ENCODE assay signal across 1 cellular context in the genomic region with DNA sequence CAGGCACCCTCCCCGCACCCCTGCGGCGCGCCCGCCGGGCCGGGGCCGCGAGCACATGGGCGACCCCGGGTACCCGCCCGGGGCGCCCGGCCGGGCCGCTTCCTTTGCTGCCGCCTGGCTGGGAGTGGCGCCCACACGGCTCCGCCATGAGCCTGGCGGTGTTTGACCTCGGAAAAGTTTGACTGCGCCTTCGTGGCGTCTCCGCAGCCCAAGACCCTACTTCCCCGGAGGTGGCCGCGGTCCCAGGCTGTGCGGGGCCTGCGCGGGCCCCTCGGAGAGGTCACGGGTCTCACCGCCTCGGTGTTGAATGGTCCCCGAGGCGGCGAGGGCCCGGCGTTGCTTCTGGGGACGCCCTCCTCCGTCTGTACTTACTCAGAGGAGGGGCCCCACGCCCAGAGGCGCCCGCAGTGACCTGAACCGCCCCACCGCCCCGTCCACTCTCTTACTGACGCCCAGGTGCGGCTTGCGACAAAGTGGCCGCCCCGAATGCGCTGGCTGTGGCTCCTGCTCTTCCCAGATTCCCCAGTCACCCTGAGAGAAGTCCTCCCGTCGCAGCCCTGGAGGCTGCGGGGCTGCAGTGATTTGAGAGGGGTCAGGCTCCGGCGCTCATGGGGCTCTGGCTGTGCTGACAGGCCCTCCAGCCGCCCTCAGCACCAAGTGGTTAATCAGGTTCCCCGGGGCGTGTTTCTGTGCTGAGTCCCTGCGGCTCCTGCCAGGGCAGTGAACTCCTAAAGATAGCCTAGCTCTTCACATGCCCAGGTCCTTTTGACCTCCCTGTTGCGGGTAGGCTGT.
TF ChIP-seq lines count a peak whose summit lies in the region.

No MANE protein-coding gene starts in this region.

TF ChIP-seq in HepG2, 621 proteins besides CTCF, POLR2A, EP300 and RAD21 (continues in another document):
- TF ChIP-seq, protein P1, sequence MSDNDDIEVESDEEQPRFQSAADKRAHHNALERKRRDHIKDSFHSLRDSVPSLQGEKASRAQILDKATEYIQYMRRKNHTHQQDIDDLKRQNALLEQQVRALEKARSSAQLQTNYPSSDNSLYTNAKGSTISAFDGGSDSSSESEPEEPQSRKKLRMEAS (IDR thresholded peaks at IDR 0.05): peak; percentile 45
- TF ChIP-seq ZNF768 (CRISPR knock-in tag; IDR thresholded peaks at IDR 0.05) (no peak), HDAC1 (CRISPR knock-in tag; IDR thresholded peaks at IDR 0.05) (peak; percentile 19; the same call in 1 of the 2 replicates), ZFP82 (CRISPR knock-in tag; IDR thresholded peaks at IDR 0.05; ENCODE audit: borderline replicate concordance) (no peak), HOXD1 (CRISPR knock-in tag; IDR thresholded peaks at IDR 0.05) (no peak), DR1 (CRISPR knock-in tag; IDR thresholded peaks at IDR 0.05) (no peak), ZNF318 (CRISPR knock-in tag; IDR thresholded peaks at IDR 0.05) (no peak), MED8 (CRISPR knock-in tag; IDR thresholded peaks at IDR 0.05; ENCODE audit: insufficient replicate concordance) (no peak), RFX1 (IDR thresholded peaks at IDR 0.05) (no peak), ZNF350 (CRISPR knock-in tag; IDR thresholded peaks at IDR 0.05; ENCODE audit: borderline replicate concordance, low read depth) (no peak), HIVEP1 (CRISPR knock-in tag; IDR thresholded peaks at IDR 0.05) (peak; percentile 33), PAWR (CRISPR knock-in tag; IDR thresholded peaks at IDR 0.05; ENCODE audit: borderline replicate concordance) (no peak), SP2 (CRISPR knock-in tag; IDR thresholded peaks at IDR 0.05) (no peak), SRF (IDR thresholded peaks at IDR 0.05; ENCODE audit: low read depth, low read length) (no peak), ZNF224 (CRISPR knock-in tag; IDR thresholded peaks at IDR 0.05) (no peak), ATM (IDR thresholded peaks at IDR 0.05; ENCODE audit: borderline replicate concordance) (no peak), HDAC6 (IDR thresholded peaks at IDR 0.05; ENCODE audit: low read depth, low read length) (no peak), SMAD1 (CRISPR knock-in tag; IDR thresholded peaks at IDR 0.05; ENCODE audit: borderline replicate concordance, low read depth) (no peak), ZNF839 (CRISPR knock-in tag; IDR thresholded peaks at IDR 0.05; ENCODE audit: borderline replicate concordance) (no peak), ZNF264 (CRISPR knock-in tag; IDR thresholded peaks at IDR 0.05) (no peak), ZNF766 (CRISPR knock-in tag; IDR thresholded peaks at IDR 0.05; ENCODE audit: borderline replicate concordance) (no peak), ZNF790 (CRISPR knock-in tag; IDR thresholded peaks at IDR 0.05; ENCODE audit: borderline replicate concordance) (no peak), STAG1 (CRISPR knock-in tag; IDR thresholded peaks at IDR 0.05) (peak; percentile 4; the same call in 1 of the 2 replicates), MTF1 (CRISPR knock-in tag; IDR thresholded peaks at IDR 0.05) (no peak), RARA (CRISPR knock-in tag; IDR thresholded peaks at IDR 0.05) (no peak), RBFOX2 (IDR thresholded peaks at IDR 0.05; ENCODE audit: low read depth, low read length) (peak; percentile 87), AKNA (CRISPR knock-in tag; IDR thresholded peaks at IDR 0.05; ENCODE audit: borderline replicate concordance) (no peak), ZNF274 (CRISPR knock-in tag; IDR thresholded peaks at IDR 0.05) (no peak), NFIC (IDR thresholded peaks at IDR 0.05; ENCODE audit: low read length) (no peak), KMT2A (CRISPR knock-in tag; IDR thresholded peaks at IDR 0.05) (peak; percentile 46; the same call in 1 of the 2 replicates), KAT8 (CRISPR knock-in tag; IDR thresholded peaks at IDR 0.05) (0 out of 2 replicates have a peak, but pooled peaks have one; percentile 12)
- TF ChIP-seq, protein P2, sequence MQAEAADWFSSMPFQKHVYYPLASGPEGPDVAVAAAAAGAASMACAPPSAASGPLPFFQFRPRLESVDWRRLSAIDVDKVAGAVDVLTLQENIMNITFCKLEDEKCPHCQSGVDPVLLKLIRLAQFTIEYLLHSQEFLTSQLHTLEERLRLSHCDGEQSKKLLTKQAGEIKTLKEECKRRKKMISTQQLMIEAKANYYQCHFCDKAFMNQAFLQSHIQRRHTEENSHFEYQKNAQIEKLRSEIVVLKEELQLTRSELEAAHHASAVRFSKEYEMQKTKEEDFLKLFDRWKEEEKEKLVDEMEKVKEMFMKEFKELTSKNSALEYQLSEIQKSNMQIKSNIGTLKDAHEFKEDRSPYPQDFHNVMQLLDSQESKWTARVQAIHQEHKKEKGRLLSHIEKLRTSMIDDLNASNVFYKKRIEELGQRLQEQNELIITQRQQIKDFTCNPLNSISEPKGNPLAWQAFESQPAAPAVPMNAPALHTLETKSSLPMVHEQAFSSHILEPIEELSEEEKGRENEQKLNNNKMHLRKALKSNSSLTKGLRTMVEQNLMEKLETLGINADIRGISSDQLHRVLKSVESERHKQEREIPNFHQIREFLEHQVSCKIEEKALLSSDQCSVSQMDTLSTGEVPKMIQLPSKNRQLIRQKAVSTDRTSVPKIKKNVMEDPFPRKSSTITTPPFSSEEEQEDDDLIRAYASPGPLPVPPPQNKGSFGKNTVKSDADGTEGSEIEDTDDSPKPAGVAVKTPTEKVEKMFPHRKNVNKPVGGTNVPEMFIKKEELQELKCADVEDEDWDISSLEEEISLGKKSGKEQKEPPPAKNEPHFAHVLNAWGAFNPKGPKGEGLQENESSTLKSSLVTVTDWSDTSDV (CRISPR knock-in tag; IDR thresholded peaks at IDR 0.05): no peak
- TF ChIP-seq, protein P3, sequence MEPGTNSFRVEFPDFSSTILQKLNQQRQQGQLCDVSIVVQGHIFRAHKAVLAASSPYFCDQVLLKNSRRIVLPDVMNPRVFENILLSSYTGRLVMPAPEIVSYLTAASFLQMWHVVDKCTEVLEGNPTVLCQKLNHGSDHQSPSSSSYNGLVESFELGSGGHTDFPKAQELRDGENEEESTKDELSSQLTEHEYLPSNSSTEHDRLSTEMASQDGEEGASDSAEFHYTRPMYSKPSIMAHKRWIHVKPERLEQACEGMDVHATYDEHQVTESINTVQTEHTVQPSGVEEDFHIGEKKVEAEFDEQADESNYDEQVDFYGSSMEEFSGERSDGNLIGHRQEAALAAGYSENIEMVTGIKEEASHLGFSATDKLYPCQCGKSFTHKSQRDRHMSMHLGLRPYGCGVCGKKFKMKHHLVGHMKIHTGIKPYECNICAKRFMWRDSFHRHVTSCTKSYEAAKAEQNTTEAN (CRISPR knock-in tag; conservative IDR thresholded peaks at IDR 0.05): no peak
- TF ChIP-seq, protein P4, sequence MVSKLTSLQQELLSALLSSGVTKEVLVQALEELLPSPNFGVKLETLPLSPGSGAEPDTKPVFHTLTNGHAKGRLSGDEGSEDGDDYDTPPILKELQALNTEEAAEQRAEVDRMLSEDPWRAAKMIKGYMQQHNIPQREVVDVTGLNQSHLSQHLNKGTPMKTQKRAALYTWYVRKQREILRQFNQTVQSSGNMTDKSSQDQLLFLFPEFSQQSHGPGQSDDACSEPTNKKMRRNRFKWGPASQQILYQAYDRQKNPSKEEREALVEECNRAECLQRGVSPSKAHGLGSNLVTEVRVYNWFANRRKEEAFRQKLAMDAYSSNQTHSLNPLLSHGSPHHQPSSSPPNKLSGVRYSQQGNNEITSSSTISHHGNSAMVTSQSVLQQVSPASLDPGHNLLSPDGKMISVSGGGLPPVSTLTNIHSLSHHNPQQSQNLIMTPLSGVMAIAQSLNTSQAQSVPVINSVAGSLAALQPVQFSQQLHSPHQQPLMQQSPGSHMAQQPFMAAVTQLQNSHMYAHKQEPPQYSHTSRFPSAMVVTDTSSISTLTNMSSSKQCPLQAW (CRISPR knock-in tag; IDR thresholded peaks at IDR 0.05): no peak
- TF ChIP-seq, protein P5, sequence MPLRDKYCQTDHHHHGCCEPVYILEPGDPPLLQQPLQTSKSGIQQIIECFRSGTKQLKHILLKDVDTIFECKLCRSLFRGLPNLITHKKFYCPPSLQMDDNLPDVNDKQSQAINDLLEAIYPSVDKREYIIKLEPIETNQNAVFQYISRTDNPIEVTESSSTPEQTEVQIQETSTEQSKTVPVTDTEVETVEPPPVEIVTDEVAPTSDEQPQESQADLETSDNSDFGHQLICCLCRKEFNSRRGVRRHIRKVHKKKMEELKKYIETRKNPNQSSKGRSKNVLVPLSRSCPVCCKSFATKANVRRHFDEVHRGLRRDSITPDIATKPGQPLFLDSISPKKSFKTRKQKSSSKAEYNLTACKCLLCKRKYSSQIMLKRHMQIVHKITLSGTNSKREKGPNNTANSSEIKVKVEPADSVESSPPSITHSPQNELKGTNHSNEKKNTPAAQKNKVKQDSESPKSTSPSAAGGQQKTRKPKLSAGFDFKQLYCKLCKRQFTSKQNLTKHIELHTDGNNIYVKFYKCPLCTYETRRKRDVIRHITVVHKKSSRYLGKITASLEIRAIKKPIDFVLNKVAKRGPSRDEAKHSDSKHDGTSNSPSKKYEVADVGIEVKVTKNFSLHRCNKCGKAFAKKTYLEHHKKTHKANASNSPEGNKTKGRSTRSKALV (CRISPR knock-in tag; IDR thresholded peaks at IDR 0.05): no peak
